ENCODE assay signal across 37 cellular contexts in the genomic region with DNA sequence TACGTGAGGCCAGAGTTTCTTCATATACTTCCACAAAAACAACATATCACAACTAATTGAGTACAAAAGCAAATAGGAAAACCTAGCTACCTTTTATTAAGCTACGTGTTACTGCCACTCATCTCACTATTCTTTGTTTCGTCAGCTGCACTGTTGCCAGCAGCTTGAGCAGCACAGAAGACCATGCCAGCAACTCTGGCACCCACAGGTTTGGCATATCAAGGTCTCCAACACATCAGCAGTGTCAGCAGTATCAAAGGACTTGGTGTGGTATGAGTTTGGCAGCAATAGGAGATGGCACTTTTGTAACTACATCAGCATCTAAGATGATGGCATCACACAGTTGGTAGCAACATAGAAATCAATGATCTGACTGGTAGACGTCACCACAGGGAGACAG. TPM values are rescaled to one million over a fixed set of nuclear protein-coding genes. Genes with fewer than 3 reads are reported as not detected.
"Had no signal": no experiment of that assay in that cellular context is flagged by ENCODE, and none has a peak within 500 bp of the region (broad histone marks: within the 10 kb centered on the region; RNA-seq: fewer than 3 reads in every experiment).

No MANE protein-coding gene starts in this region.

- H3K4me1 Mint-ChIP-seq: endodermal cell, naive B cell, neural crest cell had no signal

- H3K27ac ChIP-seq: colonic mucosa, epithelial cell of prostate, gastroesophageal sphincter, heart left ventricle, hepatocyte, left lung, lower lobe of right lung, neutrophil, pancreas, stomach, thyroid gland had no signal

- H2AFZ ChIP-seq: hepatocyte had no signal

- H3K36me3 ChIP-seq: colonic mucosa, heart left ventricle, left lung, lower lobe of right lung, neutrophil, pancreas, thyroid gland had no signal

- H3K79me2 ChIP-seq: hepatocyte had no signal

- H3K27me3 ChIP-seq: colonic mucosa, gastroesophageal sphincter, heart left ventricle, hepatocyte, left lung, neutrophil, pancreas, stomach, thyroid gland had no signal

- H3K9me3 Mint-ChIP-seq: dendritic cell treated with granulocyte-macrophage colony-stimulating factor and Interleukin-4, amounts not matched to agents 40 ng/mL and 50 ng/mL, for 4 days; endodermal cell; mesothelial cell of epicardium; naive B cell; natural killer cell treated with Interleukin-12 subunit alpha and Interleukin-12 subunit beta and Interleukin-15 and Interleukin-18, amount 100 ng/mL, for 72 hours; neural crest cell; type B pancreatic cell had no signal

- H3K9me3 ChIP-seq: colonic mucosa, gastroesophageal sphincter, heart left ventricle, left lung, lower lobe of right lung, mucosa of descending colon, neutrophil, pancreas, stomach, thyroid gland had no signal

- DNase-seq: colonic mucosa; effector CD8-positive, alpha-beta T cell; endodermal cell; foreskin fibroblast; heart left ventricle; left cardiac atrium; left lung; lower lobe of right lung; mucosa of descending colon; naive B cell; pancreas; retina; stimulated activated CD4-positive, alpha-beta T cell treated with anti-CD3 and anti-CD28 coated beads, Interleukin-12 subunit alpha, Interleukin-12 subunit beta, amount 100 ng/mL, for 4 hours; stimulated activated CD4-positive, alpha-beta T cell treated with anti-CD3 and anti-CD28 coated beads, Interleukin-1b, Interleukin-23, amount 100 ng/mL, for 48 hours; stimulated activated CD4-positive, alpha-beta T cell treated with anti-CD3 and anti-CD28 coated beads, Interleukin-4, amount 100 ng/mL, for 1 hour; stimulated activated CD8-positive, alpha-beta memory T cell treated with anti-CD3 and anti-CD28 coated beads, Interleukin-4, amount 100 ng/mL, for 48 hours; stimulated activated naive CD4-positive, alpha-beta T cell; stomach; thyroid gland had no signal

- H3K4me3 ChIP-seq: colonic mucosa, gastroesophageal sphincter, heart left ventricle, hepatocyte, left lung, lower lobe of right lung, mucosa of descending colon, pancreas, smooth muscle cell, stomach, thyroid gland had no signal

- H3K27ac Mint-ChIP-seq: dendritic cell treated with granulocyte-macrophage colony-stimulating factor and Interleukin-4, amounts not matched to agents 40 ng/mL and 50 ng/mL, for 4 days; endodermal cell; mesothelial cell of epicardium; naive B cell; natural killer cell treated with Interleukin-12 subunit alpha and Interleukin-12 subunit beta and Interleukin-15 and Interleukin-18, amount 100 ng/mL, for 72 hours; type B pancreatic cell had no signal

- H3K4me1 ChIP-seq: colonic mucosa, gastroesophageal sphincter, heart left ventricle, left lung, lower lobe of right lung, stomach, thyroid gland had no signal

- H3K27me3 Mint-ChIP-seq: type B pancreatic cell had no signal

- H3K36me3 Mint-ChIP-seq: mesothelial cell of epicardium; naive B cell; natural killer cell treated with Interleukin-12 subunit alpha and Interleukin-12 subunit beta and Interleukin-15 and Interleukin-18, amount 100 ng/mL, for 72 hours; type B pancreatic cell had no signal

- H3K4me3 Mint-ChIP-seq: dendritic cell treated with granulocyte-macrophage colony-stimulating factor and Interleukin-4, amounts not matched to agents 40 ng/mL and 50 ng/mL, for 4 days; endodermal cell; mesothelial cell of epicardium; naive B cell; natural killer cell treated with Interleukin-12 subunit alpha and Interleukin-12 subunit beta and Interleukin-15 and Interleukin-18, amount 100 ng/mL, for 72 hours; neural crest cell; type B pancreatic cell had no signal

- H3K4me2 ChIP-seq: hepatocyte, smooth muscle cell had no signal

RNA-seq across cellular contexts. Expression of a gene that starts 30.7 kb away (rescaled TPM):
- total RNA-seq: subcutaneous adipose tissue had no signal

RNA-seq across cellular contexts. Expression of a gene that starts 43.8 kb away (rescaled TPM):
- total RNA-seq: chondrocyte, colonic mucosa, endodermal cell, gastroesophageal sphincter, heart left ventricle, left cardiac atrium, left lung, lower lobe of right lung, mucosa of descending colon, neural crest cell, omental fat pad, pancreas, posterior vena cava, pulmonary artery endothelial cell, sciatic nerve, stomach, subcutaneous adipose tissue, temporal lobe, urinary bladder had no signal
- polyA plus RNA-seq: heart left ventricle, pancreas, urinary bladder had no signal
